Comparison of ENCODE assay signal across 1 cellular context in genomic region chr2:190404487-190404886, GRCh38.
TF ChIP-seq lines count a peak whose summit lies in the region.

No MANE protein-coding gene starts in this region.

TF ChIP-seq in K562, 482 proteins besides CTCF, POLR2A, EP300 and RAD21 (continued from another document and continues in another):
- no peak for TF ChIP-seq ARID3A (IDR thresholded peaks at IDR 0.05; ENCODE audit: borderline replicate concordance, low read depth, low read length)
- no peak for TF ChIP-seq SREBF2 (CRISPR knock-in tag; IDR thresholded peaks at IDR 0.05)
- TF ChIP-seq GATA2 (CRISPR knock-in tag; IDR thresholded peaks at IDR 0.05), result no peak
- TF ChIP-seq MAFK (IDR thresholded peaks at IDR 0.05; ENCODE audit: low read length), result no peak
- TF ChIP-seq ZBTB26 (CRISPR knock-in tag; IDR thresholded peaks at IDR 0.05), result no peak
- TF ChIP-seq SMAD4 (CRISPR knock-in tag; conservative IDR thresholded peaks at IDR 0.05), result no peak
- peak; percentile 95 for TF ChIP-seq DPF2 (IDR thresholded peaks at IDR 0.05)
- no peak for TF ChIP-seq CAMTA2 (CRISPR knock-in tag; conservative IDR thresholded peaks at IDR 0.05)
- no peak for TF ChIP-seq ZNF184 (CRISPR knock-in tag; IDR thresholded peaks at IDR 0.05)
- TF ChIP-seq XRCC3 (IDR thresholded peaks at IDR 0.05), result no peak
- TF ChIP-seq ZNF316 (IDR thresholded peaks at IDR 0.05), result 0 out of 2 replicates have a peak, but pooled peaks have one; percentile 29
- TF ChIP-seq FUS (optimal IDR thresholded peaks at IDR 0.05; ENCODE audit: low read depth, low read length), result no peak
- no peak for TF ChIP-seq PHB2 (IDR thresholded peaks at IDR 0.05; ENCODE audit: low read depth)
- TF ChIP-seq PRMT5 (CRISPR knock-in tag; IDR thresholded peaks at IDR 0.05), result no peak
- TF ChIP-seq FOXK1 (CRISPR knock-in tag; IDR thresholded peaks at IDR 0.05; ENCODE audit: borderline replicate concordance), result no peak
- TF ChIP-seq SRSF9 (IDR thresholded peaks at IDR 0.05; ENCODE audit: borderline replicate concordance, low read depth, low read length), result no peak
- TF ChIP-seq KDM1A (IDR thresholded peaks at IDR 0.05), result peak; percentile 66 to 74
- TF ChIP-seq SFPQ (IDR thresholded peaks at IDR 0.05; ENCODE audit: low read depth, low read length), result no peak
- no peak for TF ChIP-seq DACH1 (IDR thresholded peaks at IDR 0.05; ENCODE audit: partially characterized antibody)
- TF ChIP-seq YBX1 (IDR thresholded peaks at IDR 0.05), result no peak
- no peak for TF ChIP-seq ZKSCAN3 (CRISPR knock-in tag; IDR thresholded peaks at IDR 0.05)
- TF ChIP-seq NR4A1 (CRISPR knock-in tag; IDR thresholded peaks at IDR 0.05), result no peak
- TF ChIP-seq NR4A1 (tag; IDR thresholded peaks at IDR 0.05), result no peak
- no peak for TF ChIP-seq CBFB (CRISPR knock-in tag; IDR thresholded peaks at IDR 0.05)
- TF ChIP-seq GTF2F1 (IDR thresholded peaks at IDR 0.05; ENCODE audit: low read depth, low read length), result no peak
- no peak for TF ChIP-seq SPI1 (IDR thresholded peaks at IDR 0.05; ENCODE audit: borderline replicate concordance, low read depth, low read length)
- TF ChIP-seq ZNF217 (CRISPR knock-in tag; IDR thresholded peaks at IDR 0.05), result no peak
- no peak for TF ChIP-seq TAF15 (IDR thresholded peaks at IDR 0.05; ENCODE audit: low read depth, low read length)
- TF ChIP-seq LEF1 (IDR thresholded peaks at IDR 0.05), result peak; percentile 46; the same call in 1 of the 2 replicates
- TF ChIP-seq BDP1 (IDR thresholded peaks at IDR 0.05; ENCODE audit: insufficient read depth, insufficient read length), result no peak
- TF ChIP-seq ZNF354B (CRISPR knock-in tag; IDR thresholded peaks at IDR 0.05), result no peak
- TF ChIP-seq BACH1 (tag; IDR thresholded peaks at IDR 0.05), result no peak
- no peak for TF ChIP-seq PHTF2 (CRISPR knock-in tag; IDR thresholded peaks at IDR 0.05)
- peak; percentile 48; the same call in 1 of the 2 replicates for TF ChIP-seq NCOR1 (IDR thresholded peaks at IDR 0.05)
- TF ChIP-seq CREM (IDR thresholded peaks at IDR 0.05; ENCODE audit: low read depth), result no peak
- TF ChIP-seq KLF16 (IDR thresholded peaks at IDR 0.05), result no peak
- TF ChIP-seq POLR2G (IDR thresholded peaks at IDR 0.05; ENCODE audit: low read depth, low read length), result no peak
- no peak for TF ChIP-seq PHF8 (IDR thresholded peaks at IDR 0.05; ENCODE audit: borderline replicate concordance, low read length)
- TF ChIP-seq MEF2A (IDR thresholded peaks at IDR 0.05; ENCODE audit: control insufficient read depth, low read depth, low read length), result no peak
- no peak for TF ChIP-seq SP2 (IDR thresholded peaks at IDR 0.05; ENCODE audit: extremely low read depth, low read depth, low read length, poor library complexity, severe bottlenecking)
- no peak for TF ChIP-seq KLF13 (tag; IDR thresholded peaks at IDR 0.05; ENCODE audit: borderline replicate concordance, low read depth)
- TF ChIP-seq PML (IDR thresholded peaks at IDR 0.05; ENCODE audit: low read length), result no peak
- no peak for TF ChIP-seq FOXP4 (CRISPR knock-in tag; IDR thresholded peaks at IDR 0.05; ENCODE audit: borderline replicate concordance)
- no peak for TF ChIP-seq FOXO4 (CRISPR knock-in tag; IDR thresholded peaks at IDR 0.05)
- TF ChIP-seq NKRF (IDR thresholded peaks at IDR 0.05; ENCODE audit: borderline replicate concordance), result no peak
- TF ChIP-seq CCNT2 (IDR thresholded peaks at IDR 0.05; ENCODE audit: borderline replicate concordance, extremely low read depth, insufficient read length, low read depth, low read length), result no peak
- TF ChIP-seq NCOA1 (IDR thresholded peaks at IDR 0.05; ENCODE audit: low read depth), result no peak
- TF ChIP-seq E2F6 (IDR thresholded peaks at IDR 0.05; ENCODE audit: borderline replicate concordance in 1 of 2, extremely low read depth in 1 of 2, insufficient read depth in 1 of 2, insufficient read length in 1 of 2, low read depth in 1 of 2, low read length in 1 of 2, poor library complexity in 1 of 2, severe bottlenecking in 1 of 2), result peak; percentile 38 to 68
- TF ChIP-seq MEF2D (tag; conservative IDR thresholded peaks at IDR 0.05; ENCODE audit: low read depth), result no peak
- no peak for TF ChIP-seq TCFL5 (CRISPR knock-in tag; conservative IDR thresholded peaks at IDR 0.05)
- no peak for TF ChIP-seq EZH2 (IDR thresholded peaks at IDR 0.05; ENCODE audit: borderline replicate concordance, low read depth, low read length)
- TF ChIP-seq TSC22D4 (tag; IDR thresholded peaks at IDR 0.05), result no peak
- no peak for TF ChIP-seq ELK3 (CRISPR knock-in tag; IDR thresholded peaks at IDR 0.05)
- no peak for TF ChIP-seq MCM3 (IDR thresholded peaks at IDR 0.05)
- no peak for TF ChIP-seq NR0B1 (IDR thresholded peaks at IDR 0.05; ENCODE audit: partially characterized antibody)
- TF ChIP-seq SRSF1 (IDR thresholded peaks at IDR 0.05; ENCODE audit: low read depth, low read length), result no peak
- TF ChIP-seq NFIX (CRISPR knock-in tag; IDR thresholded peaks at IDR 0.05; ENCODE audit: low read depth), result no peak
- TF ChIP-seq CBX3 (IDR thresholded peaks at IDR 0.05; ENCODE audit: borderline replicate concordance in 1 of 2, low read length in 2 of 2), result peak in 1 of 2 experiments; percentile 81; a peak in 1 of 3 replicates
- no peak for TF ChIP-seq DIDO1 (tag; IDR thresholded peaks at IDR 0.05; ENCODE audit: low read depth)
- no peak for TF ChIP-seq FOXP1 (CRISPR knock-in tag; IDR thresholded peaks at IDR 0.05)
- TF ChIP-seq GABPA (tag; conservative IDR thresholded peaks at IDR 0.05; ENCODE audit: low read depth), result no peak
- TF ChIP-seq TGIF2 (CRISPR knock-in tag; IDR thresholded peaks at IDR 0.05), result no peak
- TF ChIP-seq JUN (IDR thresholded peaks at IDR 0.05; ENCODE audit: borderline replicate concordance, low read depth, low read length), result peak; percentile 90
- 0 out of 2 replicates have a peak, but pooled peaks have one; percentile 34 for TF ChIP-seq JUN (CRISPR knock-in tag; IDR thresholded peaks at IDR 0.05; ENCODE audit: borderline replicate concordance)
- no peak for TF ChIP-seq FOXK2 (conservative IDR thresholded peaks at IDR 0.05 in 1 of 2, IDR thresholded peaks at IDR 0.05 in 1 of 2; ENCODE audit: low read depth in 2 of 2)
- no peak for TF ChIP-seq ZKSCAN1 (IDR thresholded peaks at IDR 0.05; ENCODE audit: low read depth, low read length)
- TF ChIP-seq TOE1 (IDR thresholded peaks at IDR 0.05; ENCODE audit: borderline replicate concordance), result no peak
- TF ChIP-seq TOE1 (CRISPR knock-in tag; IDR thresholded peaks at IDR 0.05; ENCODE audit: borderline replicate concordance, low read depth), result no peak
- 0 out of 2 replicates have a peak, but pooled peaks have one; percentile 28 for TF ChIP-seq MTA2 (IDR thresholded peaks at IDR 0.05; ENCODE audit: low read depth)
- peak; percentile 90 for TF ChIP-seq ARID1B (IDR thresholded peaks at IDR 0.05)
